ENCODE assay signal across 8 cellular contexts in genomic region chr17:40219073-40219860, GRCh38. TPM values are rescaled to one million over a fixed set of nuclear protein-coding genes. Genes with fewer than 3 reads are reported as not detected.
A peak's percentile ranks its signal among the peaks of the same experiment; 100 is the strongest.
DNase-seq lines count a peak whose midpoint lies in the region; TF ChIP-seq lines count a peak whose summit lies in the region.

TSS of gene WIPF2 (plus strand) at chr17:40219304. CDS start at chr17:40256460, 37,156 bp downstream.

- H3F3A ChIP-seq in neural cell (ENCODE audit: insufficient read depth, low read length, poor library complexity, severe bottlenecking) = no peaks in the 10 kb centered on the region

- no peak for TF ChIP-seq RAD21 in neural cell (conservative IDR thresholded peaks at IDR 0.05)

- peaks cover 17% of the 10 kb centered on the region for H3K79me2 ChIP-seq in neural cell (replicated peaks; ENCODE audit: insufficient read depth, low read length)

- H3K4me1 ChIP-seq in stomach = peaks cover 3 to 37% (median 25%) of the 10 kb centered on the region in 4 donors

- no peaks in the 10 kb centered on the region for H3K9me3 ChIP-seq in neural cell (ENCODE audit: low read length)
- no peaks in the 10 kb centered on the region for H3K9me3 ChIP-seq in stomach

- H3K27me3 ChIP-seq in neural cell (ENCODE audit: insufficient read depth, low read depth, low read length) = no peaks in the 10 kb centered on the region
- no peaks in the 10 kb centered on the region for H3K27me3 ChIP-seq in stomach

- peak within 1 kb of the TSS; percentile 92 for H2AFZ ChIP-seq in neural cell (ENCODE audit: low read depth, low read length)

- DNase-seq in EL (peak; percentile 98), H4 (ENCODE audit: low spot score) (peak; percentile 95), M059J (ENCODE audit: low read depth) (peak; percentile 95), SHP77 (lab: John Stamatoyannopoulos, UW) (peak; percentile 93 to 96), fibroblast of villous mesenchyme (ENCODE audit: low read depth) (peak; percentile 97), stomach (peak; percentile 98)
- DNase-seq in activated effector memory CD4-positive, alpha-beta T cell treated with Interleukin-2 at 50 U/mL for 16 hours = peak; percentile 93

- H3K9ac ChIP-seq in neural cell (ENCODE audit: low read length) = peak within 1 kb of the TSS; percentile 96

- no peak for TF ChIP-seq POLR2A in stomach (IDR thresholded peaks at IDR 0.05)

- no peaks in the 10 kb centered on the region for H3K9me2 ChIP-seq in neural cell (ENCODE audit: insufficient read depth, low read length)

- TF ChIP-seq CTCF in fibroblast of villous mesenchyme (IDR thresholded peaks at IDR 0.05; ENCODE audit: insufficient read depth, low read depth, low read length) (peak; percentile 82), neural cell (IDR thresholded peaks at IDR 0.05; ENCODE audit: poor library complexity, severe bottlenecking) (peak; percentile 94), stomach (IDR thresholded peaks at IDR 0.05) (peak in 5 of 7 experiments; percentile 55 to 93 (median 78))

- no peaks in the 10 kb centered on the region for H4K20me1 ChIP-seq in neural cell (ENCODE audit: insufficient read depth)

- H3K36me3 ChIP-seq in neural cell (ENCODE audit: insufficient read depth, low read length) (no peaks in the 10 kb centered on the region), stomach (no peaks in the 10 kb centered on the region)

- H3K4me2 ChIP-seq in neural cell (ENCODE audit: low read length) = peak within 1 kb of the TSS; percentile 89

- no peak for TF ChIP-seq EP300 in neural cell (conservative IDR thresholded peaks at IDR 0.05; ENCODE audit: poor library complexity, severe bottlenecking)
- no peak for TF ChIP-seq EP300 in stomach (IDR thresholded peaks at IDR 0.05)

- H3K27ac ChIP-seq in neural cell (ENCODE audit: low read length) = peak within 1 kb of the TSS; percentile 100
- peak within 1 kb of the TSS; percentile 92 to 98 (median 94) for H3K27ac ChIP-seq in stomach

- H3K4me3 ChIP-seq in fibroblast of villous mesenchyme (ENCODE audit: low read depth, low read length) = peak within 1 kb of the TSS; percentile 74
- peak within 1 kb of the TSS; percentile 96 for H3K4me3 ChIP-seq in neural cell (ENCODE audit: low read length)
- peak within 1 kb of the TSS; percentile 58 to 82 (median 75) for H3K4me3 ChIP-seq in stomach

- 0 to 2% (median 1%) methylated on average over 55 to 60 of the region's 60 CpGs for WGBS in stomach, 5 donors

- intact Hi-C loops in stomach (cut with DNase I; ENCODE audit: low total_unique reads) = no loop called here

TF ChIP-seq in neural cell, 6 proteins besides CTCF, POLR2A, EP300 and RAD21:
- TF ChIP-seq MXI1 (conservative IDR thresholded peaks at IDR 0.05; ENCODE audit: poor library complexity, severe bottlenecking) = peak; percentile 43
- TF ChIP-seq TAF1 (IDR thresholded peaks at IDR 0.05; ENCODE audit: low read depth) = peak; percentile 62
- peak; percentile 88 for TF ChIP-seq POLR2AphosphoS5 (IDR thresholded peaks at IDR 0.05)
- no peak for TF ChIP-seq SMC3 (conservative IDR thresholded peaks at IDR 0.05; ENCODE audit: poor library complexity)
- peak; percentile 22 for TF ChIP-seq REST (IDR thresholded peaks at IDR 0.05; ENCODE audit: borderline replicate concordance)

RNA-seq across cellular contexts. Expression of gene WIPF2, which starts in this region (rescaled TPM):
- 3.2 and 6.2 TPM in 2 replicates for total RNA-seq in H4 (2014; rRNA removed; shearing (Covaris generic))
- total RNA-seq in M059J (2014; rRNA removed; shearing (Covaris generic)) = 11.2 and 12.8 TPM in 2 replicates
- total RNA-seq in fibroblast of villous mesenchyme (6.1 and 11.2 TPM in 2 replicates), stomach (10 to 100 TPM in 4 of 5 donors, 1 to 10 TPM in 1; 1.4 to 40.6 (median 15.4) TPM)
- polyA plus RNA-seq in neural cell (8.6 and 11.5 TPM in 2 replicates), stomach (10 to 100 TPM in 2 of 3 donors, 1 to 10 TPM in 1; 6.3 to 11.8 (median 11.2) TPM)
- polyA minus RNA-seq in neural cell = 8.5 and 11.3 TPM in 2 replicates

Comparison
In these comparisons a context has a peak if more than half of its experiments do, and no peak if none do; other contexts are left out.
1. Peak in every context shown above with its lines: DNase-seq, H3K4me3 ChIP-seq and H3K27ac ChIP-seq.